12 cellular contexts compared by ENCODE assay signal in the genomic region with DNA sequence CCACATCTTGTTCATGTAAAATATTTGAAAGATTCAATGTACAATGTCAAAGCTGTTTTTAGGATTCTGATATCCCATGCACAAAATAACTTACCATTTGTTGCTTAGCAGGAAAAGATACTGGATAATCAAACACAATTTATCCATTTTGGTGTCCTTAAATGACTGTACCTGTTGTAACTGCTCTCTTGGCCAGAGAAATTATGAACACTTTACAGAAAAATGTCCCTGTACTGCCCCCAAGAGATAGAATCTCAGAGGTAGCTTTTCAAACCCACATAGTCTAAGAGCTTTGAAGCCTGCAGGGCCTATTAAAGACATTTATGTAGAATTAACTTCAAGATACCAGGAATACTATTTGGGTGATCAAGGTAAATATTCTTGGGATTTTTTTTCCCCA. TPM values are rescaled to one million over a fixed set of nuclear protein-coding genes. Genes with fewer than 3 reads are reported as not detected.
DNase-seq lines count a peak whose midpoint lies in the region; ATAC-seq, FAIRE-seq and TF ChIP-seq lines count a peak whose summit lies in the region.
"Had no signal": no experiment of that assay in that cellular context is flagged by ENCODE, and none has a peak within 500 bp of the region (broad histone marks: within the 10 kb centered on the region; RNA-seq: fewer than 3 reads in every experiment).

No MANE protein-coding gene starts in this region.

- H4K20me1 ChIP-seq in DND-41 (ENCODE audit: insufficient read depth, low read length): no peaks in the 10 kb centered on the region
- no peaks in the 10 kb centered on the region for H4K20me1 ChIP-seq in K562 (replicated peaks; ENCODE audit: control insufficient read depth, insufficient read depth, low read length)
- no peaks in the 10 kb centered on the region for H4K20me1 ChIP-seq in HepG2 (ENCODE audit: insufficient read depth, low read length)

- H3K27ac ChIP-seq in DND-41 (ENCODE audit: low read length) (no peak overlapping the region), K562 (ENCODE audit: extremely low read depth, low read depth, low read length) (no peak overlapping the region), HepG2 (ENCODE audit: extremely low read length, insufficient read depth, low read length) (no peak overlapping the region), vagina (no peak overlapping the region)

- no peak overlapping the region for H3K4me3 Mint-ChIP-seq in activated CD8-positive, alpha-beta T cell treated with anti-CD3 and anti-CD28 coated beads for 36 hours
- H3K4me3 Mint-ChIP-seq: dendritic cell treated with granulocyte-macrophage colony-stimulating factor and Interleukin-4, amounts not matched to agents 40 ng/mL and 50 ng/mL, for 4 days had no signal

- peak; percentile 18 for TF ChIP-seq CTCF in DND-41 (IDR thresholded peaks at IDR 0.05; ENCODE audit: borderline replicate concordance, extremely low read depth, low read length, poor library complexity, severe bottlenecking)
- TF ChIP-seq CTCF in LNCAP (IDR thresholded peaks at IDR 0.05): peak; percentile 45
- peak in 2 of 3 experiments; percentile 6 to 38; a peak in 3 of 6 replicates for TF ChIP-seq CTCF in K562 (IDR thresholded peaks at IDR 0.05 in 2 of 3, conservative IDR thresholded peaks at IDR 0.05 in 1 of 3; ENCODE audit: insufficient read depth in 2 of 3, low read depth in 1 of 3, low read length in 3 of 3)
- 0 out of 2 replicates have a peak, but pooled peaks have one; percentile 31 for TF ChIP-seq CTCF in HepG2 (CRISPR knock-in tag; IDR thresholded peaks at IDR 0.05)
- TF ChIP-seq CTCF in vagina (IDR thresholded peaks at IDR 0.05): no peak
- no peak for TF ChIP-seq CTCF in activated CD8-positive, alpha-beta T cell treated with anti-CD3 and anti-CD28 coated beads for 36 hours (IDR thresholded peaks at IDR 0.05)

- H3K27me3 Mint-ChIP-seq in activated CD8-positive, alpha-beta T cell treated with anti-CD3 and anti-CD28 coated beads for 36 hours: peaks cover under 1% of the 10 kb centered on the region
- H3K27me3 Mint-ChIP-seq: dendritic cell treated with granulocyte-macrophage colony-stimulating factor and Interleukin-4, amounts not matched to agents 40 ng/mL and 50 ng/mL, for 4 days had no signal

- H3K4me1 ChIP-seq in DND-41 (ENCODE audit: insufficient read depth, low read length) (no peaks in the 10 kb centered on the region), K562 (replicated peaks in 1 of 2; ENCODE audit: control insufficient read depth in 2 of 2, insufficient read depth in 2 of 2, low read length in 2 of 2) (peaks cover 0 to 4% of the 10 kb centered on the region in 2 experiments; a peak in 1 of 5 replicates), HepG2 (ENCODE audit: insufficient read depth, low read length) (no peaks in the 10 kb centered on the region), vagina (no peaks in the 10 kb centered on the region)

- H3K4me3 ChIP-seq in DND-41 (ENCODE audit: low read depth in 1 of 2, low read length in 2 of 2): no peak overlapping the region
- no peak overlapping the region for H3K4me3 ChIP-seq in K562
- H3K4me3 ChIP-seq in HepG2 (replicated peaks in 1 of 3; ENCODE audit: insufficient read depth in 1 of 3, low read depth in 2 of 3, low read length in 3 of 3): no peak overlapping the region
- no peak overlapping the region for H3K4me3 ChIP-seq in vagina

- ATAC-seq in DND-41 (ENCODE audit: insufficient read depth, low read depth): no peak
- ATAC-seq in K562: peak; percentile 79
- peak; percentile 67 for ATAC-seq in HepG2
- ATAC-seq in HG02981 (IDR thresholded peaks at IDR 0.05; ENCODE audit: unreplicated experiment): no peak
- ATAC-seq in activated CD8-positive, alpha-beta T cell treated with anti-CD3 and anti-CD28 coated beads for 36 hours: no peak

- H3K9me3 ChIP-seq in DND-41 (ENCODE audit: insufficient read depth, low read length, severe bottlenecking) (no peaks in the 10 kb centered on the region), K562 (replicated peaks; ENCODE audit: control insufficient read depth, insufficient read depth, low read depth, low read length) (no peaks in the 10 kb centered on the region), HepG2 (ENCODE audit: low read length) (no peaks in the 10 kb centered on the region), vagina (no peaks in the 10 kb centered on the region)

- POLR2A ChIA-PET in K562 (lab: Yijun Ruan, JAX) (interaction anchor here (1.0 to 1.4 kb wide), 2 partner anchors 10 to 12 kb away, joined by 3 to 4 read pairs; a partner anchor contains a TSS), HepG2 (lab: Yijun Ruan, JAX) (no interaction called here)
- POLR2A ChIA-PET in activated CD8-positive, alpha-beta T cell treated with anti-CD3 and anti-CD28 coated beads for 36 hours (lab: Charles Lee): interaction anchor here (1.0 kb wide), 1 partner anchor 11 kb away, joined by 4 read pairs; no protein-coding TSS in a partner anchor

- TF ChIP-seq EP300 in K562 (IDR thresholded peaks at IDR 0.05; ENCODE audit: low read length) (no peak), HepG2 (IDR thresholded peaks at IDR 0.05; ENCODE audit: low read depth in 2 of 2, low read length in 2 of 2) (no peak), HepG2 (CRISPR knock-in tag; IDR thresholded peaks at IDR 0.05; ENCODE audit: borderline replicate concordance) (no peak)

- BruUV-seq in K562 (replicated peaks; lab: Mats Ljungman, UMichigan): no TSS peak
- BruUV-seq in HepG2 (replicated peaks; lab: Mats Ljungman, UMichigan): no TSS peak

- in situ Hi-C loops in K562 (cut with MboI): no loop called here
- in situ Hi-C loops in HepG2 (cut with HindIII; ENCODE audit: extremely low pct_ligation_motif_present, low pct_unique_long_range_greater_than_20kb): no loop called here

- H3K27ac Mint-ChIP-seq in activated CD8-positive, alpha-beta T cell treated with anti-CD3 and anti-CD28 coated beads for 36 hours: no peak overlapping the region
- H3K27ac Mint-ChIP-seq: dendritic cell treated with granulocyte-macrophage colony-stimulating factor and Interleukin-4, amounts not matched to agents 40 ng/mL and 50 ng/mL, for 4 days had no signal

- H3K9me1 ChIP-seq in K562 (ENCODE audit: control insufficient read depth, insufficient read depth, low read length): no peaks in the 10 kb centered on the region

- no peaks in the 10 kb centered on the region for H3K27me3 ChIP-seq in DND-41 (ENCODE audit: insufficient read depth, low read length, poor library complexity)
- no peaks in the 10 kb centered on the region; a peak in 1 of 5 replicates for H3K27me3 ChIP-seq in K562 (ENCODE audit: control insufficient read depth in 2 of 2, insufficient read depth in 2 of 2, low read length in 2 of 2)
- H3K27me3 ChIP-seq in HepG2 (ENCODE audit: control insufficient read depth in 1 of 2, insufficient read depth in 2 of 2, low read length in 2 of 2): no peaks in the 10 kb centered on the region
- H3K27me3 ChIP-seq in vagina: no peaks in the 10 kb centered on the region

- FAIRE-seq in K562 (lab: Jason Lieb, UNC): no peak
- no peak for FAIRE-seq in HepG2 (lab: Jason Lieb, UNC)
- FAIRE-seq: H1 had no signal

- TF ChIP-seq RAD21 in K562 (CRISPR knock-in tag; conservative IDR thresholded peaks at IDR 0.05 in 1 of 2, IDR thresholded peaks at IDR 0.05 in 1 of 2): peak; percentile 37 to 65; a peak in 3 of 4 replicates
- no peak for TF ChIP-seq RAD21 in HepG2 (CRISPR knock-in tag; IDR thresholded peaks at IDR 0.05)

- H2AFZ ChIP-seq in DND-41 (ENCODE audit: low read depth, low read length): no peak overlapping the region
- H2AFZ ChIP-seq in K562 (ENCODE audit: low read depth, low read length): no peak overlapping the region
- no peak overlapping the region for H2AFZ ChIP-seq in HepG2 (ENCODE audit: low read length)

- H3K4me2 ChIP-seq in DND-41 (ENCODE audit: insufficient read depth, low read length) (no peak overlapping the region), K562 (ENCODE audit: insufficient read depth, low read length) (no peak overlapping the region), HepG2 (ENCODE audit: low read depth, low read length) (no peak overlapping the region)

- CTCF ChIA-PET in K562 (lab: Yijun Ruan, JAX; ENCODE audit: low intra/inter-chr PET ratio) (interaction anchor here (2.8 kb wide), 1 partner anchor 47 kb away, joined by 10 read pairs; a partner anchor contains a TSS), HepG2 (lab: Yijun Ruan, JAX; ENCODE audit: low intra/inter-chr PET ratio, low total read pairs) (no interaction called here)
- CTCF ChIA-PET in activated CD8-positive, alpha-beta T cell treated with anti-CD3 and anti-CD28 coated beads for 36 hours (lab: Charles Lee): interaction anchor here (1.0 kb wide), 2 partner anchors 46 to 242 kb away, joined by 3 to 4 read pairs; no protein-coding TSS in a partner anchor

- no peaks in the 10 kb centered on the region for H3K9me3 Mint-ChIP-seq in activated CD8-positive, alpha-beta T cell treated with anti-CD3 and anti-CD28 coated beads for 36 hours
- H3K9me3 Mint-ChIP-seq: dendritic cell treated with granulocyte-macrophage colony-stimulating factor and Interleukin-4, amounts not matched to agents 40 ng/mL and 50 ng/mL, for 4 days had no signal

- no peaks in the 10 kb centered on the region for H3K79me2 ChIP-seq in DND-41 (ENCODE audit: insufficient read depth, low read length)
- no peaks in the 10 kb centered on the region for H3K79me2 ChIP-seq in K562 (ENCODE audit: control insufficient read depth, insufficient read depth, low read length)
- no peaks in the 10 kb centered on the region for H3K79me2 ChIP-seq in HepG2 (ENCODE audit: insufficient read depth, low read length)

- no peaks in the 10 kb centered on the region for H3K4me1 Mint-ChIP-seq in activated CD8-positive, alpha-beta T cell treated with anti-CD3 and anti-CD28 coated beads for 36 hours (ENCODE audit: low read depth)

- TF ChIP-seq POLR2A in K562 (conservative IDR thresholded peaks at IDR 0.05) (no peak), HepG2 (IDR thresholded peaks at IDR 0.05; ENCODE audit: insufficient read depth in 1 of 2, low read depth in 2 of 2, low read length in 2 of 2) (no peak), vagina (IDR thresholded peaks at IDR 0.05) (no peak)

- intact Hi-C loops in K562 (cut with micrococcal nuclease) (loop anchor here (1.0 kb wide), 1 partner anchor 46 kb away; a partner anchor contains a TSS), HepG2 (cut with micrococcal nuclease; ENCODE audit: unreplicated experiment) (loop anchor here (1.0 kb wide), 1 partner anchor 46 kb away; a partner anchor contains a TSS), vagina (cut with DNase I) (no loop called here)
- intact Hi-C loops in activated CD8-positive, alpha-beta T cell treated with anti-CD3 and anti-CD28 coated beads for 36 hours (cut with micrococcal nuclease): no loop called here

- DNase-seq in DND-41 (no peak), K562 (ENCODE audit: extremely low read depth in 1 of 4, low spot score in 3 of 4) (no peak), HepG2 (ENCODE audit: low spot score) (no peak), SKM-1 treated with dmso at 0.1 percent for 144 hours (lab: John Stamatoyannopoulos, UW; ENCODE audit: unreplicated experiment) (no peak), vagina (ENCODE audit: extremely low spot score in 2 of 2) (no peak)
- DNase-seq in activated CD8-positive, alpha-beta T cell treated with anti-CD3 and anti-CD28 coated beads for 36 hours: no peak
- DNase-seq: NCI-H2081; stimulated activated CD4-positive, alpha-beta T cell treated with anti-CD3 and anti-CD28 coated beads, Interleukin-4, amount 100 ng/mL, for 4 hours had no signal

- H3K36me3 ChIP-seq in DND-41 (ENCODE audit: insufficient read depth, low read length): no peaks in the 10 kb centered on the region
- H3K36me3 ChIP-seq in K562 (ENCODE audit: control insufficient read depth, insufficient read depth, low read length): no peaks in the 10 kb centered on the region
- H3K36me3 ChIP-seq in HepG2 (replicated peaks in 1 of 2; ENCODE audit: control insufficient read depth in 1 of 2, insufficient read depth in 2 of 2, low read length in 2 of 2): no peaks in the 10 kb centered on the region
- H3K36me3 ChIP-seq in vagina: no peaks in the 10 kb centered on the region

- no peaks in the 10 kb centered on the region for H3K36me3 Mint-ChIP-seq in activated CD8-positive, alpha-beta T cell treated with anti-CD3 and anti-CD28 coated beads for 36 hours (ENCODE audit: low read depth)

- no peak overlapping the region for H3K9ac ChIP-seq in DND-41 (ENCODE audit: low read depth, low read length)
- no peak overlapping the region for H3K9ac ChIP-seq in K562 (ENCODE audit: insufficient read depth in 1 of 2, low read depth in 2 of 2, low read length in 2 of 2)
- no peak overlapping the region for H3K9ac ChIP-seq in HepG2 (ENCODE audit: insufficient read depth, low read depth, low read length)

RNA-seq across cellular contexts. Expression of a gene that starts 12.2 kb away (rescaled TPM):
- 10.7 and 35.3 TPM in 2 replicates for total RNA-seq in K562 (2011; cell fraction: chromatin; rRNA removed; ENCODE audit: low replicate concordance)
- 5.8 and 6.7 TPM in 2 replicates for total RNA-seq in K562 (2011; cell fraction: nucleolus; rRNA removed)
- 14.2 and 21.4 TPM in 2 replicates for total RNA-seq in K562 (2011; cell fraction: nucleoplasm; rRNA removed)
- 42.1 and 46.1 TPM in 2 replicates for total RNA-seq in K562 (2014; rRNA removed)
- 36.2 and 40.9 TPM in 2 replicates for total RNA-seq in K562 (2014; rRNA removed; fragmentation: Illumina TruSeq; extraction: Trizol)
- total RNA-seq in K562 (2015; rRNA removed; fragmentation: Illumina TruSeq; extraction: Trizol): 26.2 and 31.3 TPM in 2 replicates
- total RNA-seq in K562 (2021): 29.5 and 30.3 TPM in 2 replicates
- 42.3 and 54.4 TPM in 2 replicates for polyA plus RNA-seq in K562 (2011; rRNA removed)
- polyA plus RNA-seq in K562 (2011; cell fraction: cytosol; rRNA removed): 18.1 and 31.4 TPM in 2 replicates
- 14.6 and 24.3 TPM in 2 replicates for polyA plus RNA-seq in K562 (2011; cell fraction: nucleus; rRNA removed)
- polyA plus RNA-seq in K562 (2012): 23.8 and 27.6 TPM in 2 replicates
- 44.3 and 54.0 TPM in 2 replicates for polyA plus RNA-seq in K562 (2014; fragmentation: Illumina TruSeq; extraction: Trizol)
- polyA plus RNA-seq in K562 (2014; fragmentation: Nextera tagmentation; extraction: Ambion mirVana): 10 to 100 TPM; 12.3 to 13.0 TPM
- polyA plus RNA-seq in K562 (2014; rRNA removed): 39.5 and 40.7 TPM in 2 replicates
- polyA minus RNA-seq in K562 (2011; rRNA and poly(A)+ RNA removed): 53.5 and 57.6 TPM in 2 replicates
- polyA minus RNA-seq in K562 (2011; cell fraction: cytosol; rRNA and poly(A)+ RNA removed): 18.4 and 24.2 TPM in 2 replicates
- 6.7 and 11.4 TPM in 2 replicates for polyA minus RNA-seq in K562 (2011; cell fraction: nucleus; rRNA and poly(A)+ RNA removed)
- total RNA-seq in HepG2 (2016; rRNA removed; fragmentation: Illumina TruSeq; extraction: Trizol): 20.6 and 28.2 TPM in 2 replicates
- total RNA-seq in HepG2 (2016; cell fraction: cytosol; rRNA removed; fragmentation: Illumina TruSeq; extraction: Trizol; ENCODE audit: low read depth): 13.6 and 15.0 TPM in 2 replicates
- 21.0 and 30.5 TPM in 2 replicates for total RNA-seq in HepG2 (2016; cell fraction: insoluble cytoplasmic fraction; rRNA removed; fragmentation: Illumina TruSeq; extraction: Trizol)
- 21.4 and 23.9 TPM in 2 replicates for total RNA-seq in HepG2 (2016; cell fraction: membrane; rRNA removed; fragmentation: Illumina TruSeq; extraction: Trizol)
- total RNA-seq in HepG2 (2016; cell fraction: nucleus; rRNA removed; fragmentation: Illumina TruSeq; extraction: Trizol): 13.2 and 14.8 TPM in 2 replicates
- polyA plus RNA-seq in HepG2 (2011; rRNA removed): 12.1 and 17.3 TPM in 2 replicates
- 7.7 and 11.6 TPM in 2 replicates for polyA plus RNA-seq in HepG2 (2011; cell fraction: cytosol; rRNA removed)
- polyA plus RNA-seq in HepG2 (2011; cell fraction: nucleus; rRNA removed): 4.9 and 7.0 TPM in 2 replicates
- 11.7 and 12.2 TPM in 2 replicates for polyA plus RNA-seq in HepG2 (2012)
- polyA plus RNA-seq in HepG2 (2016; cell fraction: cytosol; fragmentation: Illumina TruSeq; extraction: Trizol; ENCODE audit: low read depth): 7.1 and 7.3 TPM in 2 replicates
- polyA plus RNA-seq in HepG2 (2016; cell fraction: insoluble cytoplasmic fraction; fragmentation: Illumina TruSeq; extraction: Trizol; ENCODE audit: low read depth): 30.7 and 33.0 TPM in 2 replicates
- polyA plus RNA-seq in HepG2 (2016; cell fraction: membrane; fragmentation: Illumina TruSeq; extraction: Trizol; ENCODE audit: low read depth): 14.4 and 14.9 TPM in 2 replicates
- polyA plus RNA-seq in HepG2 (2016; cell fraction: nucleus; fragmentation: Illumina TruSeq; extraction: Trizol; ENCODE audit: insufficient read depth, low read depth): 17.5 and 20.8 TPM in 2 replicates
- 12.0 and 16.3 TPM in 2 replicates for polyA minus RNA-seq in HepG2 (2011; rRNA and poly(A)+ RNA removed; ENCODE audit: low replicate concordance)
- polyA minus RNA-seq in HepG2 (2011; cell fraction: cytosol; rRNA and poly(A)+ RNA removed): 10.7 and 11.0 TPM in 2 replicates
- polyA minus RNA-seq in HepG2 (2011; cell fraction: nucleus; rRNA and poly(A)+ RNA removed): 10.8 and 13.3 TPM in 2 replicates
- 32.2 TPM for total RNA-seq in vagina
- total RNA-seq in activated CD8-positive, alpha-beta T cell treated with anti-CD3 and anti-CD28 coated beads for 36 hours: 100 to 1,000 TPM; 138 to 141 TPM

RNA-seq across cellular contexts. Expression of a gene that starts 46.9 kb away (rescaled TPM):
- not detected in 2 replicates for total RNA-seq in K562 (2011; cell fraction: chromatin; rRNA removed; ENCODE audit: low replicate concordance)
- not detected in 2 replicates for total RNA-seq in K562 (2011; cell fraction: nucleolus; rRNA removed)
- not detected in 2 replicates for total RNA-seq in K562 (2011; cell fraction: nucleoplasm; rRNA removed)
- total RNA-seq in K562 (2014; rRNA removed) (not detected in 2 replicates), K562 (2014; rRNA removed; fragmentation: Illumina TruSeq; extraction: Trizol) (not detected in 2 replicates), K562 (2015; rRNA removed; fragmentation: Illumina TruSeq; extraction: Trizol) (not detected in 2 replicates), K562 (2021) (not detected in 2 replicates), HepG2 (2016; rRNA removed; fragmentation: Illumina TruSeq; extraction: Trizol) (not detected in 2 replicates), vagina (not detected)
- polyA plus RNA-seq in K562 (2011; rRNA removed) (not detected in 2 replicates), K562 (2014; fragmentation: Illumina TruSeq; extraction: Trizol) (not detected in 2 replicates), K562 (2014; fragmentation: Nextera tagmentation; extraction: Ambion mirVana) (under 1 TPM in 1 of 2 experiments, not detected in 1; 0.06 TPM), K562 (2014; rRNA removed) (not detected in 2 replicates), HepG2 (2011; rRNA removed) (not detected in 2 replicates)
- 0.22 TPM in 1 of 2 replicates, not detected in the other for polyA plus RNA-seq in K562 (2011; cell fraction: cytosol; rRNA removed)
- not detected in 2 replicates for polyA plus RNA-seq in K562 (2011; cell fraction: nucleus; rRNA removed)
- not detected in 2 replicates for polyA plus RNA-seq in K562 (2012)
- not detected in 2 replicates for polyA minus RNA-seq in K562 (2011; rRNA and poly(A)+ RNA removed)
- not detected in 2 replicates for polyA minus RNA-seq in K562 (2011; cell fraction: cytosol; rRNA and poly(A)+ RNA removed)
- not detected in 2 replicates for polyA minus RNA-seq in K562 (2011; cell fraction: nucleus; rRNA and poly(A)+ RNA removed)
- not detected in 2 replicates for total RNA-seq in HepG2 (2016; cell fraction: cytosol; rRNA removed; fragmentation: Illumina TruSeq; extraction: Trizol; ENCODE audit: low read depth)
- total RNA-seq in HepG2 (2016; cell fraction: insoluble cytoplasmic fraction; rRNA removed; fragmentation: Illumina TruSeq; extraction: Trizol): not detected in 2 replicates
- total RNA-seq in HepG2 (2016; cell fraction: membrane; rRNA removed; fragmentation: Illumina TruSeq; extraction: Trizol): not detected in 2 replicates
- total RNA-seq in HepG2 (2016; cell fraction: nucleus; rRNA removed; fragmentation: Illumina TruSeq; extraction: Trizol): not detected in 2 replicates
- not detected in 2 replicates for polyA plus RNA-seq in HepG2 (2011; cell fraction: cytosol; rRNA removed)
- not detected in 2 replicates for polyA plus RNA-seq in HepG2 (2011; cell fraction: nucleus; rRNA removed)
- polyA plus RNA-seq in HepG2 (2012): not detected in 2 replicates
- polyA plus RNA-seq in HepG2 (2016; cell fraction: cytosol; fragmentation: Illumina TruSeq; extraction: Trizol; ENCODE audit: low read depth): not detected in 2 replicates
- not detected in 2 replicates for polyA plus RNA-seq in HepG2 (2016; cell fraction: insoluble cytoplasmic fraction; fragmentation: Illumina TruSeq; extraction: Trizol; ENCODE audit: low read depth)
- not detected in 2 replicates for polyA plus RNA-seq in HepG2 (2016; cell fraction: membrane; fragmentation: Illumina TruSeq; extraction: Trizol; ENCODE audit: low read depth)
- not detected in 2 replicates for polyA plus RNA-seq in HepG2 (2016; cell fraction: nucleus; fragmentation: Illumina TruSeq; extraction: Trizol; ENCODE audit: insufficient read depth, low read depth)
- 0.77 TPM in 1 of 2 replicates, not detected in the other for polyA minus RNA-seq in HepG2 (2011; rRNA and poly(A)+ RNA removed; ENCODE audit: low replicate concordance)
- not detected in 2 replicates for polyA minus RNA-seq in HepG2 (2011; cell fraction: cytosol; rRNA and poly(A)+ RNA removed)
- polyA minus RNA-seq in HepG2 (2011; cell fraction: nucleus; rRNA and poly(A)+ RNA removed): not detected in 2 replicates
- not detected for total RNA-seq in activated CD8-positive, alpha-beta T cell treated with anti-CD3 and anti-CD28 coated beads for 36 hours

Comparison
In these comparisons a context has a peak if more than half of its experiments do, and no peak if none do; other contexts are left out.
1. ATAC-seq: peak in K562 (single experiment) and HepG2 (single experiment); none in DND-41 (single experiment), HG02981 (single experiment) and activated CD8-positive, alpha-beta T cell treated with anti-CD3 and anti-CD28 coated beads for 36 hours (single experiment).
2. CTCF ChIP-seq: peak in DND-41 (single experiment), LNCAP (single experiment), K562 (2 of 3) and HepG2 (single experiment); none in vagina (0 of 3) and activated CD8-positive, alpha-beta T cell treated with anti-CD3 and anti-CD28 coated beads for 36 hours (single experiment).
3. intact Hi-C loops: an anchor here in K562 (1.0 kb wide) and HepG2 (1.0 kb wide); none called in vagina and activated CD8-positive, alpha-beta T cell treated with anti-CD3 and anti-CD28 coated beads for 36 hours.